Comparison of ENCODE assay signal across 2 cellular contexts in the genomic region with DNA sequence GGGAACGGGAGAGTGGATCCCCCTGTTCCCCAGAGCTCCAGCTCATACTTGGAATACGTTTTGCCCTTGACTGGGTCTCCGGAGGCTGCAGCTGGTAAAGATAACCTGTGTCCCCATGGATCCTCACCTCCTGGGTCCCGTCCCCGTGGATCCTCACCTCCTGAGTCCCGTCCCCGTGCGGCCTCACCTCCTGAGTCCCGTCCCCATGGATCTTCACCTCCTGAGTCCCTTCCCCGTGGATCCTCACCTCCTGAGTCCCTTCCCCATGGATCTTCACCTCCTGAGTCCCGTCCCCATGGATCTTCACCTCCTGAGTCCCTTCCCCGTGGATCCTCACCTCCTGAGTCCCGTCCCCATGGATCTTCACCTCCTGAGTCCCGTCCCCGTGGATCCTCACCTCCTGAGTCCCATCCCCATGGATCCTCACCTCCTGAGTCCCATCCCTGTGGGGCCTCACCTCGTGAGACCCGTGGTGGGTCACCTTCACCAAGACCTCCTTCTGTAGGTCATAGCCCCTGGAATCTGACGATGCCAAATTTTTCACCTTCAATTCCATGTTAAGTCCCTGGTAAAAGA.
TF ChIP-seq lines count a peak whose summit lies in the region.

No MANE protein-coding gene starts in this region.

TF ChIP-seq in IMR-90, 13 proteins besides CTCF, POLR2A, EP300 and RAD21:
- TF ChIP-seq MAZ (IDR thresholded peaks at IDR 0.05; ENCODE audit: borderline replicate concordance, low read depth, low read length) (no peak), FOS (IDR thresholded peaks at IDR 0.05; ENCODE audit: low read depth, low read length) (no peak)
- TF ChIP-seq, protein P1, sequence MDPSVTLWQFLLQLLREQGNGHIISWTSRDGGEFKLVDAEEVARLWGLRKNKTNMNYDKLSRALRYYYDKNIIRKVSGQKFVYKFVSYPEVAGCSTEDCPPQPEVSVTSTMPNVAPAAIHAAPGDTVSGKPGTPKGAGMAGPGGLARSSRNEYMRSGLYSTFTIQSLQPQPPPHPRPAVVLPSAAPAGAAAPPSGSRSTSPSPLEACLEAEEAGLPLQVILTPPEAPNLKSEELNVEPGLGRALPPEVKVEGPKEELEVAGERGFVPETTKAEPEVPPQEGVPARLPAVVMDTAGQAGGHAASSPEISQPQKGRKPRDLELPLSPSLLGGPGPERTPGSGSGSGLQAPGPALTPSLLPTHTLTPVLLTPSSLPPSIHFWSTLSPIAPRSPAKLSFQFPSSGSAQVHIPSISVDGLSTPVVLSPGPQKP (IDR thresholded peaks at IDR 0.05; ENCODE audit: borderline replicate concordance, low read depth, low read length): peak; percentile 1; the same call in 1 of the 2 replicates

TF ChIP-seq in H1, 55 proteins besides CTCF, POLR2A, EP300 and RAD21:
- TF ChIP-seq HDAC2 (IDR thresholded peaks at IDR 0.05; ENCODE audit: borderline replicate concordance in 1 of 2, low read depth in 2 of 2, low read length in 2 of 2): no peak
- TF ChIP-seq ZNF274 (IDR thresholded peaks at IDR 0.05; ENCODE audit: borderline replicate concordance, extremely low read depth, low read length): no peak
- no peak for TF ChIP-seq TAF1 (IDR thresholded peaks at IDR 0.05; ENCODE audit: low read depth, low read length)
- TF ChIP-seq POLR2AphosphoS5 (IDR thresholded peaks at IDR 0.05; ENCODE audit: low read depth, low read length): no peak
- no peak for TF ChIP-seq CTBP2 (IDR thresholded peaks at IDR 0.05; ENCODE audit: borderline replicate concordance, insufficient read depth, insufficient read length, low read length)
- no peak for TF ChIP-seq RFX5 (IDR thresholded peaks at IDR 0.05; ENCODE audit: borderline replicate concordance, low read depth, low read length)
- TF ChIP-seq RBBP5 (IDR thresholded peaks at IDR 0.05; ENCODE audit: borderline replicate concordance, low read depth, low read length): no peak
- no peak for TF ChIP-seq BACH1 (IDR thresholded peaks at IDR 0.05; ENCODE audit: low read length)
- no peak for TF ChIP-seq YY1 (IDR thresholded peaks at IDR 0.05; ENCODE audit: low read depth, low read length)
- no peak for TF ChIP-seq SP2 (IDR thresholded peaks at IDR 0.05; ENCODE audit: low read length)
